In genomic region chr6:18595774-18596528, GRCh38 we compare ENCODE assay signal across 8 cellular contexts.
DNase-seq lines count a peak whose midpoint lies in the region; ATAC-seq and TF ChIP-seq lines count a peak whose summit lies in the region.

No MANE protein-coding gene starts in this region.

- no peak overlapping the region for H3K4ac ChIP-seq in mesendoderm (ENCODE audit: low read depth, low read length)

- H2AK5ac ChIP-seq in mesendoderm (ENCODE audit: low read length): no peak overlapping the region

- H3K9me3 Mint-ChIP-seq in endodermal cell: no peaks in the 10 kb centered on the region
- no peaks in the 10 kb centered on the region for H3K9me3 Mint-ChIP-seq in stimulated activated naive CD8-positive, alpha-beta T cell treated with anti-CD3 and anti-CD28 coated beads, Interleukin-15, amount 100 ng/mL, for 72 hours

- H3K27me3 ChIP-seq in BE2C (no peaks in the 10 kb centered on the region), endodermal cell (ENCODE audit: control insufficient read depth, insufficient read depth, low read length, poor library complexity, severe bottlenecking) (no peaks in the 10 kb centered on the region), mesendoderm (ENCODE audit: insufficient read depth, low read length, poor library complexity) (no peaks in the 10 kb centered on the region)

- H4K8ac ChIP-seq in mesendoderm (ENCODE audit: low read depth, low read length): no peak overlapping the region

- TF ChIP-seq CTCF in BE2C (IDR thresholded peaks at IDR 0.05; ENCODE audit: low read depth, low read length) (peak; percentile 93), WI38 (IDR thresholded peaks at IDR 0.05; ENCODE audit: low read depth, low read length) (peak; percentile 92), endodermal cell (conservative IDR thresholded peaks at IDR 0.05) (peak; percentile 97)

- H3K18ac ChIP-seq in mesendoderm (ENCODE audit: low read length): no peak overlapping the region

- H3K9ac ChIP-seq in endodermal cell (ENCODE audit: extremely low read depth, low read length, poor library complexity, severe bottlenecking) (no peak overlapping the region), mesendoderm (ENCODE audit: low read length) (no peak overlapping the region)

- H3K4me1 ChIP-seq in BE2C (no peaks in the 10 kb centered on the region), endodermal cell (ENCODE audit: control insufficient read depth, insufficient read depth, low read length) (no peaks in the 10 kb centered on the region), mesendoderm (ENCODE audit: control insufficient read depth, low read depth, low read length) (no peaks in the 10 kb centered on the region)

- H3K9me3 ChIP-seq in BE2C (no peaks in the 10 kb centered on the region), endodermal cell (ENCODE audit: control insufficient read depth, low read length) (no peaks in the 10 kb centered on the region)

- no peaks in the 10 kb centered on the region for H3K79me2 ChIP-seq in mesendoderm (ENCODE audit: control insufficient read depth, insufficient read depth, low read length)

- peaks cover 9% of the 10 kb centered on the region for H3K4me1 Mint-ChIP-seq in endodermal cell
- H3K4me1 Mint-ChIP-seq in stimulated activated naive CD8-positive, alpha-beta T cell treated with anti-CD3 and anti-CD28 coated beads, Interleukin-15, amount 100 ng/mL, for 72 hours: no peaks in the 10 kb centered on the region

- H3K4me3 Mint-ChIP-seq in endodermal cell: no peak overlapping the region
- no peak overlapping the region for H3K4me3 Mint-ChIP-seq in stimulated activated naive CD8-positive, alpha-beta T cell treated with anti-CD3 and anti-CD28 coated beads, Interleukin-15, amount 100 ng/mL, for 72 hours

- H3K4me2 ChIP-seq in mesendoderm (ENCODE audit: low read length): no peak overlapping the region

- H4K5ac ChIP-seq in mesendoderm (ENCODE audit: low read length): no peak overlapping the region

- H3K27ac ChIP-seq in endodermal cell (ENCODE audit: low read depth, low read length) (no peak overlapping the region), mesendoderm (ENCODE audit: low read depth, low read length) (no peak overlapping the region)

- no peak overlapping the region for H3K56ac ChIP-seq in mesendoderm (ENCODE audit: low read length)

- H3K27ac Mint-ChIP-seq in endodermal cell: no peak overlapping the region
- no peak overlapping the region for H3K27ac Mint-ChIP-seq in stimulated activated naive CD8-positive, alpha-beta T cell treated with anti-CD3 and anti-CD28 coated beads, Interleukin-15, amount 100 ng/mL, for 72 hours

- H3K27me3 Mint-ChIP-seq in endodermal cell (ENCODE audit: insufficient read depth): no peaks in the 10 kb centered on the region
- H3K27me3 Mint-ChIP-seq in stimulated activated naive CD8-positive, alpha-beta T cell treated with anti-CD3 and anti-CD28 coated beads, Interleukin-15, amount 100 ng/mL, for 72 hours: peaks cover 8% of the 10 kb centered on the region

- no peak overlapping the region for H3K4me3 ChIP-seq in BE2C (ENCODE audit: low read depth, low read length)
- no peak overlapping the region for H3K4me3 ChIP-seq in WI38 (ENCODE audit: low read depth, low read length)
- no peak overlapping the region for H3K4me3 ChIP-seq in endodermal cell (ENCODE audit: low read length)
- H3K4me3 ChIP-seq in mesendoderm (ENCODE audit: low read length): no peak overlapping the region

- peak; percentile 52 for DNase-seq in BE2C
- peak; percentile 13 for DNase-seq in NCI-H2081 treated with DMSO at 0.1 percent for 48 hours (lab: John Stamatoyannopoulos, UW)
- peak; percentile 88 for DNase-seq in endodermal cell
- peak; percentile 78 for DNase-seq in mesendoderm
- DNase-seq in stimulated activated naive CD8-positive, alpha-beta T cell treated with anti-CD3 and anti-CD28 coated beads, Interleukin-15, amount 100 ng/mL, for 72 hours: peak; percentile 14 to 27

- ATAC-seq in GM18519 (IDR thresholded peaks at IDR 0.05; ENCODE audit: low FRiP score, unreplicated experiment): peak; percentile 83
- peak; percentile 84 for ATAC-seq in HG03039 (IDR thresholded peaks at IDR 0.05; ENCODE audit: unreplicated experiment)
- peak; percentile 49 for ATAC-seq in stimulated activated naive CD8-positive, alpha-beta T cell treated with anti-CD3 and anti-CD28 coated beads, Interleukin-15, amount 100 ng/mL, for 72 hours

- no peak overlapping the region for H2BK15ac ChIP-seq in mesendoderm (replicated peaks; ENCODE audit: low read depth)

- WGBS in endodermal cell (ENCODE audit: insufficient coverage in 1 of 2, insufficient read length in 1 of 2), 2 experiments: 43 to 86% methylated on average over 5 to 10 of the region's 11 CpGs
- no CpG with 5 or more reads among the region's 11 CpGs for WGBS in mesendoderm (ENCODE audit: extremely low coverage, insufficient coverage, low lambda C conversion rate)

- H3K36me3 Mint-ChIP-seq in endodermal cell (ENCODE audit: low read depth): no peaks in the 10 kb centered on the region

- H3K36me3 ChIP-seq in BE2C (no peaks in the 10 kb centered on the region), endodermal cell (ENCODE audit: control insufficient read depth, insufficient read depth, low read length) (no peaks in the 10 kb centered on the region), mesendoderm (ENCODE audit: control insufficient read depth, insufficient read depth, low read length) (no peaks in the 10 kb centered on the region)

- no peak overlapping the region for H2BK120ac ChIP-seq in mesendoderm (ENCODE audit: low read depth, low read length)

- no peaks in the 10 kb centered on the region for H3K79me1 ChIP-seq in mesendoderm (ENCODE audit: low read length)

- H2BK5ac ChIP-seq in mesendoderm (ENCODE audit: low read length): no peak overlapping the region

- H3K23ac ChIP-seq in mesendoderm (ENCODE audit: low read length): no peak overlapping the region

Comparison
In these comparisons a context has a peak if more than half of its experiments do, and no peak if none do; other contexts are left out.
1. DNase-seq: peak in every context shown above with its lines; median percentile 88 in endodermal cell; 78 in mesendoderm; 52 in BE2C; 20 in stimulated activated naive CD8-positive, alpha-beta T cell treated with anti-CD3 and anti-CD28 coated beads, Interleukin-15, amount 100 ng/mL, for 72 hours; 13 in NCI-H2081 treated with DMSO at 0.1 percent for 48 hours.